ENCODE assay signal across 1 cellular context in genomic region chr4:1595789-1596325, GRCh38.
TF ChIP-seq lines count a peak whose summit lies in the region.

No MANE protein-coding gene starts in this region.

TF ChIP-seq in H1, 55 proteins besides CTCF, POLR2A, EP300 and RAD21 (continued from another document):
- TF ChIP-seq CHD1 (IDR thresholded peaks at IDR 0.05; ENCODE audit: low read depth, low read length) (no peak), ATF3 (IDR thresholded peaks at IDR 0.05; ENCODE audit: insufficient read depth, low read depth, low read length) (no peak), RBBP5 (IDR thresholded peaks at IDR 0.05; ENCODE audit: borderline replicate concordance, low read depth, low read length) (no peak), BACH1 (IDR thresholded peaks at IDR 0.05; ENCODE audit: low read length) (no peak), CHD7 (IDR thresholded peaks at IDR 0.05; ENCODE audit: insufficient replicate concordance, low read length) (no peak), FOSL1 (IDR thresholded peaks at IDR 0.05; ENCODE audit: insufficient read depth, low read depth, low read length) (no peak), KDM4A (IDR thresholded peaks at IDR 0.05; ENCODE audit: low read depth, low read length, severe bottlenecking) (no peak)
